In the genomic region with DNA sequence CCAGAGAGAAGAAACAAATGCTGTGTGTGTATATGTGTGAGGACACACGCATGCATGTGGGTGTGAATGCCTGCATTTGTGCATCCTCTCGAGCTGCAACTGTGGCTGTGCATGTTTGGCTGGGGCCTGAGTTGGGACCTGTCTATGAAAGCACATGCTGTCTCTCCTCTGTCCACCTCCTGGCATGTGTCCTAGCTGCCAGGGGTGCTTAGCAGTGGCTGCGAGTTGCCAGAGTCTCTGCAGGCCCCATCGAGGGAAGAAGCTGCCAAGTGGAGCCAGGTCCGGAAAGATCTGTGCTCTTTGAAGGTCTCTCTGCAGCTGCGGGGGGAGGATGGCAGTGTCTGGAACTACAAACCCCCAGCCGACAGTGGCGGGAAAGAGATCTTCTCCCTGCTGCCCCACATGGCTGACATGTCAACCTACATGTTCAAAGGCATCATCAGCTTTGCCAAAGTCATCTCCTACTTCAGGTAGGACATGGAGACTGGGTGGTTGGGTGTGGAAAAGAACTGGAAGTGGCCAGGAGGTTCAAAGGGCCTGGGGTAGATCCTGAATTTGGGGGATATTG, we compare ENCODE assay signal across 17 cellular contexts. TPM values are rescaled to one million over a fixed set of nuclear protein-coding genes. Genes with fewer than 3 reads are reported as not detected.
DNase-seq lines count a peak whose midpoint lies in the region; ATAC-seq and TF ChIP-seq lines count a peak whose summit lies in the region.
"Had no signal": no experiment of that assay in that cellular context is flagged by ENCODE, and none has a peak within 500 bp of the region (broad histone marks: within the 10 kb centered on the region; RNA-seq: fewer than 3 reads in every experiment).

No MANE protein-coding gene starts in this region.

- H3K4ac ChIP-seq in mesendoderm (ENCODE audit: low read depth, low read length), result no peak overlapping the region

- no peak overlapping the region for H2BK15ac ChIP-seq in mesendoderm (replicated peaks; ENCODE audit: low read depth)

- H3K27me3 Mint-ChIP-seq in GM23338 (ENCODE audit: insufficient read depth, low read depth, poor library complexity), result peaks cover 14% of the 10 kb centered on the region
- peaks cover 2% of the 10 kb centered on the region for H3K27me3 Mint-ChIP-seq in endodermal cell (ENCODE audit: insufficient read depth)
- H3K27me3 Mint-ChIP-seq in type B pancreatic cell, result peaks cover 19% of the 10 kb centered on the region
- H3K27me3 Mint-ChIP-seq: B cell had no signal

- H3K4me3 ChIP-seq in GM23338 (no peak overlapping the region), endodermal cell (ENCODE audit: low read length) (no peak overlapping the region), mesendoderm (ENCODE audit: low read length) (no peak overlapping the region)
- H3K4me3 ChIP-seq: GM12878, HAP-1 had no signal

- TF ChIP-seq CTCF in GM23338 (conservative IDR thresholded peaks at IDR 0.05; ENCODE audit: low read depth in 2 of 2) (no peak), endodermal cell (conservative IDR thresholded peaks at IDR 0.05) (peak; percentile 41), type B pancreatic cell (conservative IDR thresholded peaks at IDR 0.05) (no peak)

- no peaks in the 10 kb centered on the region for H3K9me3 ChIP-seq in endodermal cell (ENCODE audit: control insufficient read depth, low read length)
- H3K9me3 ChIP-seq: HAP-1 had no signal

- ATAC-seq in GM23338 (no peak), HG03565 (IDR thresholded peaks at IDR 0.05; ENCODE audit: unreplicated experiment) (no peak)
- ATAC-seq: GM12878 had no signal

- H4K5ac ChIP-seq in mesendoderm (ENCODE audit: low read length), result no peak overlapping the region

- no peak overlapping the region for H2AK5ac ChIP-seq in mesendoderm (ENCODE audit: low read length)

- H3K56ac ChIP-seq in mesendoderm (ENCODE audit: low read length), result no peak overlapping the region

- H3K4me2 ChIP-seq in GM23338 (no peak overlapping the region), mesendoderm (ENCODE audit: low read length) (no peak overlapping the region)

- H3K27ac Mint-ChIP-seq in GM23338, result no peak overlapping the region
- H3K27ac Mint-ChIP-seq in endodermal cell, result no peak overlapping the region
- H3K27ac Mint-ChIP-seq in type B pancreatic cell, result no peak overlapping the region
- H3K27ac Mint-ChIP-seq: B cell, HFFc6 had no signal

- H3K4me1 ChIP-seq in GM23338 (ENCODE audit: insufficient read depth) (peaks cover 7% of the 10 kb centered on the region; the same call in 1 of the 2 replicates), endodermal cell (ENCODE audit: control insufficient read depth, insufficient read depth, low read length) (no peaks in the 10 kb centered on the region), mesendoderm (ENCODE audit: control insufficient read depth, low read depth, low read length) (no peaks in the 10 kb centered on the region)
- H3K4me1 ChIP-seq: HAP-1 had no signal

- H4K20me1 ChIP-seq in GM23338 (replicated peaks; ENCODE audit: insufficient read depth), result no peaks in the 10 kb centered on the region

- H3K36me3 ChIP-seq in GM23338 (ENCODE audit: insufficient read depth) (no peaks in the 10 kb centered on the region), endodermal cell (ENCODE audit: control insufficient read depth, insufficient read depth, low read length) (no peaks in the 10 kb centered on the region), mesendoderm (ENCODE audit: control insufficient read depth, insufficient read depth, low read length) (no peaks in the 10 kb centered on the region)
- H3K36me3 ChIP-seq: HAP-1 had no signal

- no peak overlapping the region for H2BK120ac ChIP-seq in mesendoderm (ENCODE audit: low read depth, low read length)

- H3K79me2 ChIP-seq in GM23338 (replicated peaks; ENCODE audit: insufficient read depth), result no peaks in the 10 kb centered on the region
- H3K79me2 ChIP-seq in mesendoderm (ENCODE audit: control insufficient read depth, insufficient read depth, low read length), result no peaks in the 10 kb centered on the region

- no peak overlapping the region for H2BK5ac ChIP-seq in mesendoderm (ENCODE audit: low read length)

- no peaks in the 10 kb centered on the region for H3K9me3 Mint-ChIP-seq in GM23338
- H3K9me3 Mint-ChIP-seq in endodermal cell, result no peaks in the 10 kb centered on the region
- no peaks in the 10 kb centered on the region for H3K9me3 Mint-ChIP-seq in type B pancreatic cell
- H3K9me3 Mint-ChIP-seq: CD4-positive, alpha-beta memory T cell; HFFc6 had no signal

- H3K27me3 ChIP-seq in GM23338 (ENCODE audit: insufficient read depth) (no peaks in the 10 kb centered on the region), endodermal cell (ENCODE audit: control insufficient read depth, insufficient read depth, low read length, poor library complexity, severe bottlenecking) (no peaks in the 10 kb centered on the region), mesendoderm (ENCODE audit: insufficient read depth, low read length, poor library complexity) (no peaks in the 10 kb centered on the region)

- H3F3A ChIP-seq in GM23338 (replicated peaks; ENCODE audit: low read depth), result no peaks in the 10 kb centered on the region

- no peaks in the 10 kb centered on the region for H3K9me2 ChIP-seq in GM23338 (ENCODE audit: insufficient read depth)

- H3K4me1 Mint-ChIP-seq in GM23338, result peaks cover 9% of the 10 kb centered on the region; the same call in 2 of the 3 replicates
- no peaks in the 10 kb centered on the region for H3K4me1 Mint-ChIP-seq in endodermal cell
- no peaks in the 10 kb centered on the region for H3K4me1 Mint-ChIP-seq in type B pancreatic cell (ENCODE audit: unreplicated experiment)

- no peak overlapping the region for H3K23ac ChIP-seq in mesendoderm (ENCODE audit: low read length)

- no peaks in the 10 kb centered on the region for H3K79me1 ChIP-seq in mesendoderm (ENCODE audit: low read length)

- no peak overlapping the region for H2AFZ ChIP-seq in GM23338

- H4K8ac ChIP-seq in mesendoderm (ENCODE audit: low read depth, low read length), result no peak overlapping the region

- H3K27ac ChIP-seq in GM23338 (ENCODE audit: low read depth), result no peak overlapping the region
- no peak overlapping the region for H3K27ac ChIP-seq in endodermal cell (ENCODE audit: low read depth, low read length)
- no peak overlapping the region for H3K27ac ChIP-seq in mesendoderm (ENCODE audit: low read depth, low read length)
- H3K27ac ChIP-seq: C4-2B, HL-60 had no signal

- 90 to 98% methylated on average over 7 to 8 of the region's 8 CpGs for WGBS in endodermal cell (ENCODE audit: insufficient coverage in 1 of 2, insufficient read length in 1 of 2), 2 experiments
- no CpG with 5 or more reads among the region's 8 CpGs for WGBS in mesendoderm (ENCODE audit: extremely low coverage, insufficient coverage, low lambda C conversion rate)

- DNase-seq in GM23338 (ENCODE audit: low spot score) (no peak), SK-N-DZ (ENCODE audit: low spot score) (peak; percentile 56), endodermal cell (no peak), mesendoderm (peak; percentile 30), NCI-H2081 treated with DMSO at 0.1 percent for 48 hours (lab: John Stamatoyannopoulos, UW) (no peak), type B pancreatic cell (ENCODE audit: extremely low spot score, unreplicated experiment) (no peak)
- DNase-seq: CD4-positive, alpha-beta memory T cell; DMS79; GOT3; HFFc6 had no signal

- H3K9ac ChIP-seq in endodermal cell (ENCODE audit: extremely low read depth, low read length, poor library complexity, severe bottlenecking) (no peak overlapping the region), mesendoderm (ENCODE audit: low read length) (no peak overlapping the region)

- H3K4me3 Mint-ChIP-seq in GM23338 (no peak overlapping the region), endodermal cell (no peak overlapping the region), type B pancreatic cell (no peak overlapping the region)
- H3K4me3 Mint-ChIP-seq: B cell; CD4-positive, alpha-beta memory T cell; HFFc6 had no signal

- no peaks in the 10 kb centered on the region for H3K36me3 Mint-ChIP-seq in GM23338 (ENCODE audit: low read depth)
- no peaks in the 10 kb centered on the region for H3K36me3 Mint-ChIP-seq in endodermal cell (ENCODE audit: low read depth)
- no peaks in the 10 kb centered on the region for H3K36me3 Mint-ChIP-seq in type B pancreatic cell
- H3K36me3 Mint-ChIP-seq: CD4-positive, alpha-beta memory T cell had no signal

- no peak overlapping the region for H3K18ac ChIP-seq in mesendoderm (ENCODE audit: low read length)

RNA-seq across cellular contexts. Expression of gene NR1I2, which starts 30.7 kb away (rescaled TPM):
- total RNA-seq in GM23338 (2014; rRNA removed; shearing (Covaris generic)), result 3.9 and 4.4 TPM in 2 replicates
- polyA plus RNA-seq in GM23338 (2016; fragmentation: Nextera tagmentation; extraction: Ambion mirVana), result 0.89 and 1.4 TPM in 2 replicates
- polyA plus RNA-seq in SK-N-DZ (2014; cell fraction: cytosol; rRNA removed), result not detected in 2 replicates
- polyA plus RNA-seq in SK-N-DZ (2014; cell fraction: nucleus; rRNA removed), result not detected in 2 replicates
- under 1 TPM; 0.20 to 0.29 TPM for total RNA-seq in endodermal cell
- polyA plus RNA-seq in endodermal cell (2013, experiment 1 of 2), result not detected
- not detected for polyA plus RNA-seq in endodermal cell (2013, experiment 2 of 2)
- 0.21 TPM for polyA plus RNA-seq in mesendoderm (2013, experiment 1 of 2)
- polyA plus RNA-seq in mesendoderm (2013, experiment 2 of 2), result 0.24 TPM
- total RNA-seq in type B pancreatic cell (ENCODE audit: low replicate concordance), result 0.65 and 1.4 TPM in 2 replicates
- total RNA-seq: G401, HFFc6 had no signal

Comparison
In these comparisons a context has a peak if more than half of its experiments do, and no peak if none do; other contexts are left out.
1. DNase-seq: peak in SK-N-DZ (single experiment) and mesendoderm (single experiment); none in GM23338 (single experiment), endodermal cell (single experiment), NCI-H2081 treated with DMSO at 0.1 percent for 48 hours (single experiment) and type B pancreatic cell (single experiment).